ENCODE assay signal across 8 cellular contexts in genomic region chr11:693415-693831, GRCh38. TPM values are rescaled to one million over a fixed set of nuclear protein-coding genes. Genes with fewer than 3 reads are reported as not detected.
DNase-seq lines count a peak whose midpoint lies in the region; ATAC-seq, FAIRE-seq and TF ChIP-seq lines count a peak whose summit lies in the region.

No MANE protein-coding gene starts in this region.

- peak overlapping the region; percentile 78 for H3K27ac ChIP-seq in keratinocyte (ENCODE audit: control insufficient read depth, insufficient read depth, low read length)

- H2AFZ ChIP-seq in keratinocyte (ENCODE audit: control insufficient read depth, low read length): peak overlapping the region; percentile 69

- peaks cover 25% of the 10 kb centered on the region for H3K79me2 ChIP-seq in keratinocyte (ENCODE audit: control insufficient read depth, insufficient read depth, low read length)

- H3K4me2 ChIP-seq in keratinocyte (ENCODE audit: control insufficient read depth, extremely low read depth, insufficient read depth, low read depth, low read length): peak overlapping the region; percentile 80

- H3K4me1 ChIP-seq in keratinocyte (ENCODE audit: control insufficient read depth, extremely low read depth, insufficient read depth, low read length): peaks cover 43% of the 10 kb centered on the region

- DNase-seq in stimulated activated naive CD8-positive, alpha-beta T cell treated with anti-CD3 and anti-CD28 coated beads, Interleukin-15, Interleukin-2, amounts not matched to agents 100 U/mL and 50 U/mL, for 24 hours: no peak
- DNase-seq in activated T-cell treated with anti-CD3 and anti-CD28 coated beads, Interleukin-2, amount 50 U/mL, for 24 hours: no peak
- DNase-seq in keratinocyte (ENCODE audit: low read depth, low spot score): no peak
- DNase-seq in NCI-H2029 treated with DMSO at 0.1 percent for 48 hours (lab: John Stamatoyannopoulos, UW): no peak
- no peak for DNase-seq in GM13977 (ENCODE audit: low spot score)

- no peaks in the 10 kb centered on the region for H4K20me1 ChIP-seq in keratinocyte (ENCODE audit: control insufficient read depth, extremely low read depth, insufficient read depth, low read length)

- in situ Hi-C loops in GM13977 (cut with MboI; ENCODE audit: low pct_unique_long_range_greater_than_20kb, low sequenced_read_pairs, unreplicated experiment): no loop called here

- peak overlapping the region; percentile 81 for H3K9ac ChIP-seq in keratinocyte (ENCODE audit: control insufficient read depth, extremely low read depth, insufficient read depth, low read length)

- no peak for ATAC-seq in stimulated activated naive CD8-positive, alpha-beta T cell treated with anti-CD3 and anti-CD28 coated beads, Interleukin-15, Interleukin-2, amounts not matched to agents 100 U/mL and 50 U/mL, for 24 hours
- ATAC-seq in HG02870 (IDR thresholded peaks at IDR 0.05; ENCODE audit: unreplicated experiment): no peak
- ATAC-seq in HG02970 (IDR thresholded peaks at IDR 0.05; ENCODE audit: low FRiP score, unreplicated experiment): no peak

- H3K4me3 Mint-ChIP-seq in stimulated activated naive CD8-positive, alpha-beta T cell treated with anti-CD3 and anti-CD28 coated beads, Interleukin-15, Interleukin-2, amounts not matched to agents 100 ng/mL and 50 ng/mL, for 24 hours: peak overlapping the region; percentile 81
- H3K4me3 Mint-ChIP-seq in activated T-cell treated with anti-CD3 and anti-CD28 coated beads, Interleukin-2, amount 50 U/mL, for 24 hours: peak overlapping the region; percentile 88

- H3K9me3 ChIP-seq in keratinocyte (ENCODE audit: control insufficient read depth, low read depth, low read length): no peaks in the 10 kb centered on the region

- no peak for FAIRE-seq in keratinocyte (lab: Jason Lieb, UNC)

- no peaks in the 10 kb centered on the region for H3K9me3 Mint-ChIP-seq in stimulated activated naive CD8-positive, alpha-beta T cell treated with anti-CD3 and anti-CD28 coated beads, Interleukin-15, Interleukin-2, amounts not matched to agents 100 ng/mL and 50 ng/mL, for 24 hours
- H3K9me3 Mint-ChIP-seq in activated T-cell treated with anti-CD3 and anti-CD28 coated beads, Interleukin-2, amount 50 U/mL, for 24 hours: no peaks in the 10 kb centered on the region

- H3K9me1 ChIP-seq in keratinocyte (ENCODE audit: control insufficient read depth, extremely low read depth, insufficient read depth, low read length): no peaks in the 10 kb centered on the region

- H3K36me3 Mint-ChIP-seq in stimulated activated naive CD8-positive, alpha-beta T cell treated with anti-CD3 and anti-CD28 coated beads, Interleukin-15, Interleukin-2, amounts not matched to agents 100 ng/mL and 50 ng/mL, for 24 hours (ENCODE audit: low read depth): peaks cover 19% of the 10 kb centered on the region
- peaks cover 37% of the 10 kb centered on the region for H3K36me3 Mint-ChIP-seq in activated T-cell treated with anti-CD3 and anti-CD28 coated beads, Interleukin-2, amount 50 U/mL, for 24 hours (ENCODE audit: low read depth)

- dilution Hi-C loops in keratinocyte (cut with MboI; ENCODE audit: extremely low pct_ligation_motif_present, low sequenced_read_pairs): no loop called here

- TF ChIP-seq CTCF in keratinocyte (optimal IDR thresholded peaks at IDR 0.05 in 1 of 3, IDR thresholded peaks at IDR 0.05 in 1 of 3, conservative IDR thresholded peaks at IDR 0.05 in 1 of 3; ENCODE audit: extremely low read depth in 1 of 3, insufficient read depth in 2 of 3, low read length in 3 of 3) (no peak), GM13977 (IDR thresholded peaks at IDR 0.05; ENCODE audit: extremely low read depth, insufficient read depth, missing control alignments) (no peak)

- peaks cover 8 to 12% of the 10 kb centered on the region in 2 experiments for H3K36me3 ChIP-seq in keratinocyte (ENCODE audit: control insufficient read depth in 2 of 2, extremely low read depth in 1 of 2, insufficient read depth in 2 of 2, low read length in 2 of 2)

- H3K27me3 ChIP-seq in keratinocyte (ENCODE audit: control insufficient read depth, extremely low read depth, insufficient read depth, low read length): no peaks in the 10 kb centered on the region

- H3K4me3 ChIP-seq in keratinocyte (ENCODE audit: control insufficient read depth in 2 of 3, extremely low read depth in 1 of 3, insufficient read depth in 2 of 3, low read depth in 1 of 3, low read length in 3 of 3): peak overlapping the region; percentile 58 to 83 (median 73)

- H3K27me3 Mint-ChIP-seq in stimulated activated naive CD8-positive, alpha-beta T cell treated with anti-CD3 and anti-CD28 coated beads, Interleukin-15, Interleukin-2, amounts not matched to agents 100 ng/mL and 50 ng/mL, for 24 hours: no peaks in the 10 kb centered on the region
- H3K27me3 Mint-ChIP-seq in activated T-cell treated with anti-CD3 and anti-CD28 coated beads, Interleukin-2, amount 50 U/mL, for 24 hours: no peaks in the 10 kb centered on the region

- peak overlapping the region; percentile 86 for H3K27ac Mint-ChIP-seq in stimulated activated naive CD8-positive, alpha-beta T cell treated with anti-CD3 and anti-CD28 coated beads, Interleukin-15, Interleukin-2, amounts not matched to agents 100 ng/mL and 50 ng/mL, for 24 hours
- peak overlapping the region; percentile 92 for H3K27ac Mint-ChIP-seq in activated T-cell treated with anti-CD3 and anti-CD28 coated beads, Interleukin-2, amount 50 U/mL, for 24 hours

- peaks cover 52% of the 10 kb centered on the region for H3K4me1 Mint-ChIP-seq in stimulated activated naive CD8-positive, alpha-beta T cell treated with anti-CD3 and anti-CD28 coated beads, Interleukin-15, Interleukin-2, amounts not matched to agents 100 ng/mL and 50 ng/mL, for 24 hours (ENCODE audit: low read depth)
- H3K4me1 Mint-ChIP-seq in activated T-cell treated with anti-CD3 and anti-CD28 coated beads, Interleukin-2, amount 50 U/mL, for 24 hours (ENCODE audit: low read depth): peaks cover 55% of the 10 kb centered on the region

RNA-seq across cellular contexts. Expression of gene DEAF1, which starts 1.6 kb away (rescaled TPM):
- polyA plus RNA-seq in keratinocyte: 8.1 to 13.1 TPM (median 8.2 TPM) in 3 replicates
- 15.0 TPM for polyA plus RNA-seq in keratinocyte (2011; ENCODE audit: low read depth)
- polyA plus RNA-seq in keratinocyte (2011; cell fraction: cytosol; rRNA removed): 5.6 and 15.1 TPM in 2 replicates
- 12.8 and 17.6 TPM in 2 replicates for polyA plus RNA-seq in keratinocyte (2011; cell fraction: nucleus; rRNA removed)
- 14.6 and 24.8 TPM in 2 replicates for polyA plus RNA-seq in keratinocyte (2012; ENCODE audit: low replicate concordance)
- 8.6 to 13.3 TPM (median 10.6 TPM) in 3 replicates for polyA minus RNA-seq in keratinocyte
- polyA minus RNA-seq in keratinocyte (2011; cell fraction: cytosol; rRNA and poly(A)+ RNA removed): 24.6 TPM
- 16.9 and 23.3 TPM in 2 replicates for polyA minus RNA-seq in keratinocyte (2011; cell fraction: nucleus; rRNA and poly(A)+ RNA removed)

RNA-seq across cellular contexts. Expression of gene TMEM80, which starts 2.2 kb away (rescaled TPM):
- polyA plus RNA-seq in keratinocyte: 19.5 to 32.8 TPM (median 29.8 TPM) in 3 replicates
- 7.4 TPM for polyA plus RNA-seq in keratinocyte (2011; ENCODE audit: low read depth)
- polyA plus RNA-seq in keratinocyte (2011; cell fraction: cytosol; rRNA removed): 17.3 and 20.2 TPM in 2 replicates
- polyA plus RNA-seq in keratinocyte (2011; cell fraction: nucleus; rRNA removed): 53.4 and 59.4 TPM in 2 replicates
- polyA plus RNA-seq in keratinocyte (2012; ENCODE audit: low replicate concordance): 14.1 and 55.6 TPM in 2 replicates
- polyA minus RNA-seq in keratinocyte: 5.0 to 15.5 TPM (median 11.2 TPM) in 3 replicates
- 13.4 TPM for polyA minus RNA-seq in keratinocyte (2011; cell fraction: cytosol; rRNA and poly(A)+ RNA removed)
- 11.3 and 12.3 TPM in 2 replicates for polyA minus RNA-seq in keratinocyte (2011; cell fraction: nucleus; rRNA and poly(A)+ RNA removed)

RNA-seq across cellular contexts. Expression of gene EPS8L2, which starts 12.6 kb away (rescaled TPM):
- 81.4 to 297 TPM (median 114 TPM) in 3 replicates for polyA plus RNA-seq in keratinocyte
- 308 TPM for polyA plus RNA-seq in keratinocyte (2011; ENCODE audit: low read depth)
- 64.7 and 134 TPM in 2 replicates for polyA plus RNA-seq in keratinocyte (2011; cell fraction: cytosol; rRNA removed)
- polyA plus RNA-seq in keratinocyte (2011; cell fraction: nucleus; rRNA removed): 499 and 646 TPM in 2 replicates
- polyA plus RNA-seq in keratinocyte (2012; ENCODE audit: low replicate concordance): 119 and 230 TPM in 2 replicates
- polyA minus RNA-seq in keratinocyte: 97.2 to 114 TPM (median 110 TPM) in 3 replicates
- polyA minus RNA-seq in keratinocyte (2011; cell fraction: cytosol; rRNA and poly(A)+ RNA removed): 140 TPM
- polyA minus RNA-seq in keratinocyte (2011; cell fraction: nucleus; rRNA and poly(A)+ RNA removed): 100 and 132 TPM in 2 replicates

RNA-seq across cellular contexts. Expression of gene TALDO1, which starts 53.8 kb away (rescaled TPM):
- polyA plus RNA-seq in keratinocyte: 162 to 200 TPM (median 170 TPM) in 3 replicates
- polyA plus RNA-seq in keratinocyte (2011; ENCODE audit: low read depth): 214 TPM
- 138 and 195 TPM in 2 replicates for polyA plus RNA-seq in keratinocyte (2011; cell fraction: cytosol; rRNA removed)
- polyA plus RNA-seq in keratinocyte (2011; cell fraction: nucleus; rRNA removed): 132 and 133 TPM in 2 replicates
- polyA plus RNA-seq in keratinocyte (2012; ENCODE audit: low replicate concordance): 207 and 214 TPM in 2 replicates
- 82.7 to 124 TPM (median 97.7 TPM) in 3 replicates for polyA minus RNA-seq in keratinocyte
- 164 TPM for polyA minus RNA-seq in keratinocyte (2011; cell fraction: cytosol; rRNA and poly(A)+ RNA removed)
- 31.6 and 36.6 TPM in 2 replicates for polyA minus RNA-seq in keratinocyte (2011; cell fraction: nucleus; rRNA and poly(A)+ RNA removed)

RNA-seq across cellular contexts. Expression of gene DRD4, which starts 56.4 kb away (rescaled TPM):
- polyA plus RNA-seq in keratinocyte: not detected in 3 replicates
- polyA plus RNA-seq in keratinocyte (2011; ENCODE audit: low read depth): 0.39 TPM
- polyA plus RNA-seq in keratinocyte (2011; cell fraction: cytosol; rRNA removed): not detected in 2 replicates
- 0.09 TPM in 1 of 2 replicates, not detected in the other for polyA plus RNA-seq in keratinocyte (2011; cell fraction: nucleus; rRNA removed)
- polyA plus RNA-seq in keratinocyte (2012; ENCODE audit: low replicate concordance): 0.10 and 0.20 TPM in 2 replicates
- not detected in 3 replicates for polyA minus RNA-seq in keratinocyte
- not detected for polyA minus RNA-seq in keratinocyte (2011; cell fraction: cytosol; rRNA and poly(A)+ RNA removed)
- not detected in 2 replicates for polyA minus RNA-seq in keratinocyte (2011; cell fraction: nucleus; rRNA and poly(A)+ RNA removed)
